Comparison of ENCODE assay signal across 16 cellular contexts in genomic region chr22:46598737-46599424, GRCh38. TPM values are rescaled to one million over a fixed set of nuclear protein-coding genes. Genes with fewer than 3 reads are reported as not detected.
DNase-seq lines count a peak whose midpoint lies in the region; ATAC-seq and TF ChIP-seq lines count a peak whose summit lies in the region.
"Had no signal": no experiment of that assay in that cellular context is flagged by ENCODE, and none has a peak within 500 bp of the region (broad histone marks: within the 10 kb centered on the region; RNA-seq: fewer than 3 reads in every experiment).

No MANE protein-coding gene starts in this region.

- intact Hi-C loops in spleen (cut with DNase I; ENCODE audit: low total_unique reads): no loop called here

- no peak for ATAC-seq in activated T-helper 17 cell treated with anti-CD3 and anti-CD28 coated beads, Interleukin-2, amount 50 U/mL, for 72 hours (replicated peaks)
- ATAC-seq in GM21528 (IDR thresholded peaks at IDR 0.05; ENCODE audit: low FRiP score, unreplicated experiment): no peak
- ATAC-seq: HCT116, mucosa of descending colon had no signal

- peak overlapping the region; percentile 44 for H3K27ac Mint-ChIP-seq in activated T-helper 17 cell treated with anti-CD3 and anti-CD28 coated beads, Interleukin-2, amount 50 U/mL, for 72 hours
- H3K27ac Mint-ChIP-seq: stimulated activated naive CD8-positive, alpha-beta T cell treated with anti-CD3 and anti-CD28 coated beads, Interleukin-15, Interleukin-2, amounts not matched to agents 100 ng/mL and 50 ng/mL, for 24 hours had no signal

- H3K36me3 ChIP-seq in KOPT-K1 (ENCODE audit: insufficient read depth, low read length): no peaks in the 10 kb centered on the region
- H3K36me3 ChIP-seq in right atrium auricular region: no peaks in the 10 kb centered on the region
- no peaks in the 10 kb centered on the region for H3K36me3 ChIP-seq in spleen

- DNase-seq in right atrium auricular region (ENCODE audit: low spot score): no peak
- peak; percentile 70 for DNase-seq in spleen
- no peak for DNase-seq in globus pallidus (ENCODE audit: low spot score)
- no peak for DNase-seq in NCI-H2196 treated with DMSO at 0.1 percent for 48 hours (lab: John Stamatoyannopoulos, UW; ENCODE audit: unreplicated experiment)
- no peak for DNase-seq in GM03348 (ENCODE audit: low spot score)
- DNase-seq: activated naive CD4-positive, alpha-beta T cell treated with Interleukin-2 at 50 U/mL for 16 hours; caudate nucleus; erythroblast; mucosa of descending colon; NCI-H510A; stimulated activated CD4-positive, alpha-beta T cell treated with anti-CD3 and anti-CD28 coated beads, Interleukin-4, amount 100 ng/mL, for 4 hours had no signal

- H3K27ac ChIP-seq in KOPT-K1 (ENCODE audit: low read depth, low read length, poor library complexity, severe bottlenecking) (peak overlapping the region; percentile 44), right atrium auricular region (peak overlapping the region; percentile 60 to 73), spleen (peak overlapping the region in 5 of 8 donors; percentile 48 to 71 (median 68))

- no peak overlapping the region for H3K4me3 Mint-ChIP-seq in activated T-helper 17 cell treated with anti-CD3 and anti-CD28 coated beads, Interleukin-2, amount 50 U/mL, for 72 hours
- H3K4me3 Mint-ChIP-seq: stimulated activated naive CD8-positive, alpha-beta T cell treated with anti-CD3 and anti-CD28 coated beads, Interleukin-15, Interleukin-2, amounts not matched to agents 100 ng/mL and 50 ng/mL, for 24 hours had no signal

- TF ChIP-seq CTCF in right atrium auricular region (IDR thresholded peaks at IDR 0.05): no peak
- TF ChIP-seq CTCF in spleen (IDR thresholded peaks at IDR 0.05 in 8 of 11, conservative IDR thresholded peaks at IDR 0.05 in 3 of 11): no peak

- H3K4me1 ChIP-seq in right atrium auricular region: peaks cover 0 to 72% of the 10 kb centered on the region in 2 donors
- H3K4me1 ChIP-seq in spleen: peaks cover 3 to 85% (median 39%) of the 10 kb centered on the region in 6 donors

- 64 to 83% (median 74%) methylated on average over 18 of the region's 18 CpGs for WGBS in spleen, 5 donors

- H3K27me3 Mint-ChIP-seq in activated T-helper 17 cell treated with anti-CD3 and anti-CD28 coated beads, Interleukin-2, amount 50 U/mL, for 72 hours: no peaks in the 10 kb centered on the region
- H3K27me3 Mint-ChIP-seq: stimulated activated naive CD8-positive, alpha-beta T cell treated with anti-CD3 and anti-CD28 coated beads, Interleukin-15, Interleukin-2, amounts not matched to agents 100 ng/mL and 50 ng/mL, for 24 hours had no signal

- no peaks in the 10 kb centered on the region for H3K27me3 ChIP-seq in right atrium auricular region
- no peaks in the 10 kb centered on the region for H3K27me3 ChIP-seq in spleen (replicated peaks in 1 of 7)

- H3K9me3 ChIP-seq in KOPT-K1 (ENCODE audit: insufficient read depth, low read length, poor library complexity, severe bottlenecking) (no peaks in the 10 kb centered on the region), right atrium auricular region (no peaks in the 10 kb centered on the region), spleen (no peaks in the 10 kb centered on the region)
- H3K9me3 ChIP-seq: mucosa of descending colon had no signal

- peaks cover under 1% of the 10 kb centered on the region for H3K36me3 Mint-ChIP-seq in activated T-helper 17 cell treated with anti-CD3 and anti-CD28 coated beads, Interleukin-2, amount 50 U/mL, for 72 hours (ENCODE audit: low read depth)

- H3K9me3 Mint-ChIP-seq in activated T-helper 17 cell treated with anti-CD3 and anti-CD28 coated beads, Interleukin-2, amount 50 U/mL, for 72 hours: no peaks in the 10 kb centered on the region
- H3K9me3 Mint-ChIP-seq: stimulated activated naive CD8-positive, alpha-beta T cell treated with anti-CD3 and anti-CD28 coated beads, Interleukin-15, Interleukin-2, amounts not matched to agents 100 ng/mL and 50 ng/mL, for 24 hours had no signal

- TF ChIP-seq POLR2A in spleen (IDR thresholded peaks at IDR 0.05): no peak

- H3K4me1 Mint-ChIP-seq in activated T-helper 17 cell treated with anti-CD3 and anti-CD28 coated beads, Interleukin-2, amount 50 U/mL, for 72 hours: peaks cover 3% of the 10 kb centered on the region

- no peak overlapping the region for H3K4me3 ChIP-seq in right atrium auricular region
- no peak overlapping the region for H3K4me3 ChIP-seq in spleen
- H3K4me3 ChIP-seq: mucosa of descending colon had no signal

RNA-seq across cellular contexts. Expression of gene GRAMD4, which starts 21.3 kb away (rescaled TPM):
- total RNA-seq in activated T-helper 17 cell treated with anti-CD3 and anti-CD28 coated beads, Interleukin-2, amount 50 U/mL, for 72 hours: 10 to 100 TPM; 23.6 to 51.0 TPM
- total RNA-seq in right atrium auricular region (10 to 100 TPM; 29.1 to 31.6 TPM), spleen (10 to 100 TPM; 20.8 to 46.1 (median 33.1) TPM)
- polyA plus RNA-seq in spleen: 10 to 100 TPM; 16.0 to 26.3 (median 21.5) TPM
